In genomic region chr22:35446365-35446764, GRCh38 we compare ENCODE assay signal across 11 cellular contexts. TPM values are rescaled to one million over a fixed set of nuclear protein-coding genes. Genes with fewer than 3 reads are reported as not detected.
DNase-seq lines count a peak whose midpoint lies in the region; ATAC-seq and TF ChIP-seq lines count a peak whose summit lies in the region.
"Had no signal": no experiment of that assay in that cellular context is flagged by ENCODE, and none has a peak within 500 bp of the region (broad histone marks: within the 10 kb centered on the region; RNA-seq: fewer than 3 reads in every experiment).

No MANE protein-coding gene starts in this region.

- intact Hi-C loops in stomach (cut with DNase I; ENCODE audit: low total_unique reads): no loop called here

- H3K9me3 ChIP-seq in HEK293 (ENCODE audit: control insufficient read depth, insufficient read depth, low read depth, low read length) (no peaks in the 10 kb centered on the region), stomach (no peaks in the 10 kb centered on the region)

- peaks cover 0 to 35% of the 10 kb centered on the region in 2 experiments; a peak in 1 of 3 replicates for H3K36me3 ChIP-seq in HEK293 (ENCODE audit: control insufficient read depth in 2 of 2, insufficient read depth in 1 of 2, low read length in 2 of 2)
- no peaks in the 10 kb centered on the region for H3K36me3 ChIP-seq in stomach

- no peak for TF ChIP-seq EP300 in stomach (IDR thresholded peaks at IDR 0.05)

- DNase-seq in astrocyte of the spinal cord (ENCODE audit: low read depth, low spot score) (peak; percentile 84), iris pigment epithelial cell (ENCODE audit: low read depth) (peak; percentile 96), stomach (no peak), NCI-H128 (lab: John Stamatoyannopoulos, UW; ENCODE audit: unreplicated experiment) (no peak), RPMI8226 (no peak)
- no peak for DNase-seq in activated CD8-positive, alpha-beta memory T cell treated with anti-CD3 and anti-CD28 coated beads, Interleukin-2, amount 50 U/mL, for 4 hours
- DNase-seq: activated CD4-positive, alpha-beta T cell treated with anti-CD3 and anti-CD28 coated beads for 4 hours; NCI-H1436 treated with DMSO at 0.1 percent for 48 hours had no signal

- TF ChIP-seq POLR2A in stomach (IDR thresholded peaks at IDR 0.05): no peak

- H3K4me1 ChIP-seq in HEK293 (ENCODE audit: control insufficient read depth, insufficient read depth, low read length): peaks cover 7% of the 10 kb centered on the region
- peaks cover 0 to 8% (median under 1%) of the 10 kb centered on the region in 4 donors for H3K4me1 ChIP-seq in stomach

- POLR2A ChIA-PET in HEK293 (lab: Yijun Ruan, JAX): no interaction called here

- H3K27ac ChIP-seq in HEK293 (ENCODE audit: extremely low read depth, low read depth, low read length) (no peak overlapping the region), stomach (peak overlapping the region in 3 of 5 donors; percentile 46 to 67 (median 67))

- TF ChIP-seq CTCF in HEK293 (tag by site-specific recombination; IDR thresholded peaks at IDR 0.05) (no peak), astrocyte of the spinal cord (IDR thresholded peaks at IDR 0.05; ENCODE audit: low read depth, low read length) (no peak), stomach (IDR thresholded peaks at IDR 0.05) (no peak)

- ATAC-seq in GM19023 (IDR thresholded peaks at IDR 0.05; ENCODE audit: unreplicated experiment): no peak
- ATAC-seq: natural killer cell treated with Interleukin-12 subunit alpha and Interleukin-12 subunit beta and Interleukin-15 and Interleukin-18, amount 100 ng/mL, for 72 hours had no signal

- H3K4me3 ChIP-seq in HEK293 (ENCODE audit: low read depth, low read length) (no peak overlapping the region), astrocyte of the spinal cord (ENCODE audit: low read depth, low read length) (no peak overlapping the region), stomach (no peak overlapping the region)

- CTCF ChIA-PET in HEK293 (lab: Yijun Ruan, JAX): no interaction called here

- 73 to 86% (median 85%) methylated on average over 11 to 13 of the region's 13 CpGs for WGBS in stomach, 5 donors

- in situ Hi-C loops in astrocyte of the spinal cord (cut with HindIII; ENCODE audit: low sequenced_read_pairs): no loop called here

- no peaks in the 10 kb centered on the region for H3K27me3 ChIP-seq in stomach

TF ChIP-seq in HEK293, 187 proteins besides CTCF, POLR2A, EP300 and RAD21:
- TF ChIP-seq ZSCAN5A (tag by site-specific recombination; IDR thresholded peaks at IDR 0.05): no peak
- TF ChIP-seq ZNF140 (tag by site-specific recombination; IDR thresholded peaks at IDR 0.05): no peak
- no peak for TF ChIP-seq ZNF514 (tag by site-specific recombination; IDR thresholded peaks at IDR 0.05)
- TF ChIP-seq ZNF433 (tag by site-specific recombination; IDR thresholded peaks at IDR 0.05; ENCODE audit: low read depth): no peak
- TF ChIP-seq EGR2 (tag by site-specific recombination; IDR thresholded peaks at IDR 0.05; ENCODE audit: low read depth): 0 out of 2 replicates have a peak, but pooled peaks have one; percentile 44
- TF ChIP-seq OVOL3 (tag by site-specific recombination; IDR thresholded peaks at IDR 0.05): no peak
- TF ChIP-seq PATZ1 (tag by site-specific recombination; IDR thresholded peaks at IDR 0.05): no peak
- no peak for TF ChIP-seq YY2 (tag by site-specific recombination; IDR thresholded peaks at IDR 0.05)
- peak; percentile 54 for TF ChIP-seq ZFHX2 (tag by site-specific recombination; conservative IDR thresholded peaks at IDR 0.05)
- TF ChIP-seq BCL11B (tag by site-specific recombination; IDR thresholded peaks at IDR 0.05; ENCODE audit: low read depth): no peak
- no peak for TF ChIP-seq ZNF121 (tag by site-specific recombination; IDR thresholded peaks at IDR 0.05)
- no peak for TF ChIP-seq ZNF239 (tag by site-specific recombination; IDR thresholded peaks at IDR 0.05)
- TF ChIP-seq ZBTB10 (tag by site-specific recombination; IDR thresholded peaks at IDR 0.05): no peak
- no peak for TF ChIP-seq ZSCAN30 (tag by site-specific recombination; IDR thresholded peaks at IDR 0.05)
- no peak for TF ChIP-seq ZBTB7A (tag by site-specific recombination; IDR thresholded peaks at IDR 0.05; ENCODE audit: low read depth)
- TF ChIP-seq ZNF354C (tag by site-specific recombination; IDR thresholded peaks at IDR 0.05; ENCODE audit: borderline replicate concordance, low read depth): no peak
- TF ChIP-seq ZNF169 (tag by site-specific recombination; IDR thresholded peaks at IDR 0.05): no peak

RNA-seq across cellular contexts. Expression of gene MCM5, which starts 46.4 kb away (rescaled TPM):
- 10 to 100 TPM; 17.5 to 74.5 (median 25.2) TPM for total RNA-seq in stomach
- polyA plus RNA-seq in stomach: 10 to 100 TPM; 13.0 to 19.9 (median 16.8) TPM

Comparison
In these comparisons a context has a peak if more than half of its experiments do, and no peak if none do; other contexts are left out.
1. DNase-seq: peak in astrocyte of the spinal cord (single experiment) and iris pigment epithelial cell (single experiment); none in stomach (single experiment), activated CD8-positive, alpha-beta memory T cell treated with anti-CD3 and anti-CD28 coated beads, Interleukin-2, amount 50 U/mL, for 4 hours (single experiment), NCI-H128 (single experiment) and RPMI8226 (single experiment).